ENCODE assay signal across 1 cellular context in the genomic region with DNA sequence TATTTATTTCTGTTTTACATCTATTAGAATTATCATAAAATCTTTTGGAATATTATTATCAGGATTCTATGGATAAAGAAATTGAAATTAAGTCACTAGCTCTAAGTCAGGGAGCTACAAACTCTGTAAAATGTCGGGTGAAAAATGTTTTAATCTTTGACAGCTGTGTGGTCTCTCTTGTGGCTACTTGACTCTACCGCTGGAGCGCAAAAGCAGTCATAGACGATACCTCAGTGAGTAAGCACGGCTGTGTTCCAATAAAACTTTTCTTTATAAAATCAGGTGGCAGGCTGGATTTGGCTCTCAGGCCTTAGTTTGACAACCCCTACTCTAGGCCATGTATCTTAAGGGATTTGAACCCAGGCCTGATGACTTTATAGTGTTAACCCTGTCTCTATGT.
TF ChIP-seq lines count a peak whose summit lies in the region.

No MANE protein-coding gene starts in this region.

TF ChIP-seq in WTC11, 78 proteins besides CTCF, POLR2A, EP300 and RAD21 (continued from another document):
- TF ChIP-seq ZNF121 (CRISPR knock-in tag; IDR thresholded peaks at IDR 0.05), result no peak
- no peak for TF ChIP-seq TEAD1 (CRISPR knock-in tag; IDR thresholded peaks at IDR 0.05)
- no peak for TF ChIP-seq FOXP1 (CRISPR knock-in tag; IDR thresholded peaks at IDR 0.05; ENCODE audit: borderline replicate concordance)
- no peak for TF ChIP-seq TP53 (CRISPR knock-in tag; IDR thresholded peaks at IDR 0.05)
- no peak for TF ChIP-seq JAZF1 (CRISPR knock-in tag; IDR thresholded peaks at IDR 0.05)
